Comparison of ENCODE assay signal across 1 cellular context in the genomic region with DNA sequence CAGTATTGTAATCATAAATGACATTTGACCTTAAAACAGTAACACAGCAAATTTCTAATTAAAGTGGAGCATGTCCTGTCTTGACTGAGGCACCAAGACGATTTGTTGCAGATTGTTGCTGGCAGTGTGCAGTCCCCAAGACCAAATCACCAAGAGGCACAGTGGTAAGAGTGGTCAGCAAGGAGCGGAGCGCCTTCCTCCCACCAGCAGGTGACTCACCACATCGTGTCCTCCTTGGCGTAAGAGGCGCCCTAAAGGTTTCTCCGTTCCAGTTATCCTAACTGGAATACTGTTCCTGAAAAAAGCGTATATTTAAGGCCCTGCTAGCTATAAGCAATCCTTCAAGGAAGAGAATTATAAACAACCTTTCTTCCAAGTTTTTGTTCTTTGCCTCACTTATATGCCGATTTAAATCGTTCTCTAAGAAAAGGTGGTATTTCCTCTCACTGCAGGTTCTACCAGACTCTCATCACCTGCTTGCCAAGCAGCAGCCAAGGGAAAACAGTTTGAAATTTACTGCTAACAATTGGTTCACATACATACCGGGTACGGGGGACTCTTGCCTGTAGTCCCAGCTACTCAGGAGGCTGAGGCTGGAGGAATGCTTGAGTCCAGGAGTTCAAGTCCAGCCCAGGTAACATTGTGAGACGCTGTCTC.
TF ChIP-seq lines count a peak whose summit lies in the region.

No MANE protein-coding gene starts in this region.

TF ChIP-seq in K562, 482 proteins besides CTCF, POLR2A, EP300 and RAD21 (continues in another document):
- TF ChIP-seq, protein P1, sequence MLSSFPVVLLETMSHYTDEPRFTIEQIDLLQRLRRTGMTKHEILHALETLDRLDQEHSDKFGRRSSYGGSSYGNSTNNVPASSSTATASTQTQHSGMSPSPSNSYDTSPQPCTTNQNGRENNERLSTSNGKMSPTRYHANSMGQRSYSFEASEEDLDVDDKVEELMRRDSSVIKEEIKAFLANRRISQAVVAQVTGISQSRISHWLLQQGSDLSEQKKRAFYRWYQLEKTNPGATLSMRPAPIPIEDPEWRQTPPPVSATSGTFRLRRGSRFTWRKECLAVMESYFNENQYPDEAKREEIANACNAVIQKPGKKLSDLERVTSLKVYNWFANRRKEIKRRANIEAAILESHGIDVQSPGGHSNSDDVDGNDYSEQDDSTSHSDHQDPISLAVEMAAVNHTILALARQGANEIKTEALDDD (IDR thresholded peaks at IDR 0.05) = no peak
- TF ChIP-seq, protein P2, sequence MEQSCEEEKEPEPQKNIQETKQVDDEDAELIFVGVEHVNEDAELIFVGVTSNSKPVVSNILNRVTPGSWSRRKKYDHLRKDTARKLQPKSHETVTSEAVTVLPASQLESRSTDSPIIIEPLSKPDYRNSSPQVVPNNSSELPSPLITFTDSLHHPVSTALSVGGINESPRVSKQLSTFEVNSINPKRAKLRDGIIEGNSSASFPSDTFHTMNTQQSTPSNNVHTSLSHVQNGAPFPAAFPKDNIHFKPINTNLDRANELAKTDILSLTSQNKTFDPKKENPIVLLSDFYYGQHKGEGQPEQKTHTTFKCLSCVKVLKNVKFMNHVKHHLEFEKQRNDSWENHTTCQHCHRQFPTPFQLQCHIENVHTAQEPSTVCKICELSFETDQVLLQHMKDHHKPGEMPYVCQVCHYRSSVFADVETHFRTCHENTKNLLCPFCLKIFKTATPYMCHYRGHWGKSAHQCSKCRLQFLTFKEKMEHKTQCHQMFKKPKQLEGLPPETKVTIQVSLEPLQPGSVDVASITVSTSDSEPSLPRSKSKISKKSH (CRISPR knock-in tag; IDR thresholded peaks at IDR 0.05) = no peak
- peak; percentile 21; the same call in 1 of the 2 replicates for TF ChIP-seq CTBP1 (IDR thresholded peaks at IDR 0.05; ENCODE audit: borderline replicate concordance)
- TF ChIP-seq LEF1 (IDR thresholded peaks at IDR 0.05) = 0 out of 2 replicates have a peak, but pooled peaks have one; percentile 19
- TF ChIP-seq PTRF (tag; IDR thresholded peaks at IDR 0.05) = no peak
- TF ChIP-seq, protein P3, sequence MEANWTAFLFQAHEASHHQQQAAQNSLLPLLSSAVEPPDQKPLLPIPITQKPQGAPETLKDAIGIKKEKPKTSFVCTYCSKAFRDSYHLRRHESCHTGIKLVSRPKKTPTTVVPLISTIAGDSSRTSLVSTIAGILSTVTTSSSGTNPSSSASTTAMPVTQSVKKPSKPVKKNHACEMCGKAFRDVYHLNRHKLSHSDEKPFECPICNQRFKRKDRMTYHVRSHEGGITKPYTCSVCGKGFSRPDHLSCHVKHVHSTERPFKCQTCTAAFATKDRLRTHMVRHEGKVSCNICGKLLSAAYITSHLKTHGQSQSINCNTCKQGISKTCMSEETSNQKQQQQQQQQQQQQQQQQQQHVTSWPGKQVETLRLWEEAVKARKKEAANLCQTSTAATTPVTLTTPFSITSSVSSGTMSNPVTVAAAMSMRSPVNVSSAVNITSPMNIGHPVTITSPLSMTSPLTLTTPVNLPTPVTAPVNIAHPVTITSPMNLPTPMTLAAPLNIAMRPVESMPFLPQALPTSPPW (CRISPR knock-in tag; IDR thresholded peaks at IDR 0.05) = no peak
- TF ChIP-seq ATF1 (CRISPR knock-in tag; IDR thresholded peaks at IDR 0.05) = no peak
- peak; percentile 31; the same call in 1 of the 2 replicates for TF ChIP-seq ATF1 (tag; IDR thresholded peaks at IDR 0.05)
- TF ChIP-seq NR2C1 (IDR thresholded peaks at IDR 0.05) = no peak
- TF ChIP-seq NR2C1 (tag; IDR thresholded peaks at IDR 0.05) = 0 out of 2 replicates have a peak, but pooled peaks have one; percentile 5
- TF ChIP-seq ZNF263 (CRISPR knock-in tag; IDR thresholded peaks at IDR 0.05; ENCODE audit: borderline replicate concordance) = peak; percentile 98
- TF ChIP-seq CBFA2T3 (IDR thresholded peaks at IDR 0.05) = no peak
- peak; percentile 28 for TF ChIP-seq FOS (IDR thresholded peaks at IDR 0.05; ENCODE audit: extremely low read depth, insufficient read length)
- TF ChIP-seq MTA1 (IDR thresholded peaks at IDR 0.05; ENCODE audit: borderline replicate concordance) = peak; percentile 42; the same call in 1 of the 2 replicates
- TF ChIP-seq, protein P4, sequence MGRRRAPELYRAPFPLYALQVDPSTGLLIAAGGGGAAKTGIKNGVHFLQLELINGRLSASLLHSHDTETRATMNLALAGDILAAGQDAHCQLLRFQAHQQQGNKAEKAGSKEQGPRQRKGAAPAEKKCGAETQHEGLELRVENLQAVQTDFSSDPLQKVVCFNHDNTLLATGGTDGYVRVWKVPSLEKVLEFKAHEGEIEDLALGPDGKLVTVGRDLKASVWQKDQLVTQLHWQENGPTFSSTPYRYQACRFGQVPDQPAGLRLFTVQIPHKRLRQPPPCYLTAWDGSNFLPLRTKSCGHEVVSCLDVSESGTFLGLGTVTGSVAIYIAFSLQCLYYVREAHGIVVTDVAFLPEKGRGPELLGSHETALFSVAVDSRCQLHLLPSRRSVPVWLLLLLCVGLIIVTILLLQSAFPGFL (CRISPR knock-in tag; IDR thresholded peaks at IDR 0.05) = 0 out of 2 replicates have a peak, but pooled peaks have one; percentile 42
- TF ChIP-seq ZEB2 (IDR thresholded peaks at IDR 0.05) = peak; percentile 26; the same call in 1 of the 2 replicates
- no peak for TF ChIP-seq ZNF764 (CRISPR knock-in tag; IDR thresholded peaks at IDR 0.05; ENCODE audit: low read depth)
- peak; percentile 54 for TF ChIP-seq CXXC5 (CRISPR knock-in tag; IDR thresholded peaks at IDR 0.05)
- peak; percentile 61 for TF ChIP-seq ARID1B (IDR thresholded peaks at IDR 0.05)
- peak; percentile 49 for TF ChIP-seq CREM (IDR thresholded peaks at IDR 0.05; ENCODE audit: low read depth)
- TF ChIP-seq PHF8 (IDR thresholded peaks at IDR 0.05; ENCODE audit: borderline replicate concordance, low read length) = no peak; the same call in 1 of the 2 replicates
- TF ChIP-seq GABPB2 (CRISPR knock-in tag; conservative IDR thresholded peaks at IDR 0.05) = no peak
- peak; percentile 93 for TF ChIP-seq FOSL1 (tag; conservative IDR thresholded peaks at IDR 0.05)
- 0 out of 2 replicates have a peak, but pooled peaks have one; percentile 24 for TF ChIP-seq THRAP3 (IDR thresholded peaks at IDR 0.05; ENCODE audit: borderline replicate concordance)
- TF ChIP-seq, protein P5, sequence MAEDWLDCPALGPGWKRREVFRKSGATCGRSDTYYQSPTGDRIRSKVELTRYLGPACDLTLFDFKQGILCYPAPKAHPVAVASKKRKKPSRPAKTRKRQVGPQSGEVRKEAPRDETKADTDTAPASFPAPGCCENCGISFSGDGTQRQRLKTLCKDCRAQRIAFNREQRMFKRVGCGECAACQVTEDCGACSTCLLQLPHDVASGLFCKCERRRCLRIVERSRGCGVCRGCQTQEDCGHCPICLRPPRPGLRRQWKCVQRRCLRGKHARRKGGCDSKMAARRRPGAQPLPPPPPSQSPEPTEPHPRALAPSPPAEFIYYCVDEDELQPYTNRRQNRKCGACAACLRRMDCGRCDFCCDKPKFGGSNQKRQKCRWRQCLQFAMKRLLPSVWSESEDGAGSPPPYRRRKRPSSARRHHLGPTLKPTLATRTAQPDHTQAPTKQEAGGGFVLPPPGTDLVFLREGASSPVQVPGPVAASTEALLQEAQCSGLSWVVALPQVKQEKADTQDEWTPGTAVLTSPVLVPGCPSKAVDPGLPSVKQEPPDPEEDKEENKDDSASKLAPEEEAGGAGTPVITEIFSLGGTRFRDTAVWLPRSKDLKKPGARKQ (CRISPR knock-in tag; IDR thresholded peaks at IDR 0.05) = peak; percentile 86; the same call in 1 of the 2 replicates
- TF ChIP-seq HNRNPLL (IDR thresholded peaks at IDR 0.05; ENCODE audit: low read depth, low read length, poor library complexity, severe bottlenecking) = peak; percentile 77
- TF ChIP-seq, protein P6, sequence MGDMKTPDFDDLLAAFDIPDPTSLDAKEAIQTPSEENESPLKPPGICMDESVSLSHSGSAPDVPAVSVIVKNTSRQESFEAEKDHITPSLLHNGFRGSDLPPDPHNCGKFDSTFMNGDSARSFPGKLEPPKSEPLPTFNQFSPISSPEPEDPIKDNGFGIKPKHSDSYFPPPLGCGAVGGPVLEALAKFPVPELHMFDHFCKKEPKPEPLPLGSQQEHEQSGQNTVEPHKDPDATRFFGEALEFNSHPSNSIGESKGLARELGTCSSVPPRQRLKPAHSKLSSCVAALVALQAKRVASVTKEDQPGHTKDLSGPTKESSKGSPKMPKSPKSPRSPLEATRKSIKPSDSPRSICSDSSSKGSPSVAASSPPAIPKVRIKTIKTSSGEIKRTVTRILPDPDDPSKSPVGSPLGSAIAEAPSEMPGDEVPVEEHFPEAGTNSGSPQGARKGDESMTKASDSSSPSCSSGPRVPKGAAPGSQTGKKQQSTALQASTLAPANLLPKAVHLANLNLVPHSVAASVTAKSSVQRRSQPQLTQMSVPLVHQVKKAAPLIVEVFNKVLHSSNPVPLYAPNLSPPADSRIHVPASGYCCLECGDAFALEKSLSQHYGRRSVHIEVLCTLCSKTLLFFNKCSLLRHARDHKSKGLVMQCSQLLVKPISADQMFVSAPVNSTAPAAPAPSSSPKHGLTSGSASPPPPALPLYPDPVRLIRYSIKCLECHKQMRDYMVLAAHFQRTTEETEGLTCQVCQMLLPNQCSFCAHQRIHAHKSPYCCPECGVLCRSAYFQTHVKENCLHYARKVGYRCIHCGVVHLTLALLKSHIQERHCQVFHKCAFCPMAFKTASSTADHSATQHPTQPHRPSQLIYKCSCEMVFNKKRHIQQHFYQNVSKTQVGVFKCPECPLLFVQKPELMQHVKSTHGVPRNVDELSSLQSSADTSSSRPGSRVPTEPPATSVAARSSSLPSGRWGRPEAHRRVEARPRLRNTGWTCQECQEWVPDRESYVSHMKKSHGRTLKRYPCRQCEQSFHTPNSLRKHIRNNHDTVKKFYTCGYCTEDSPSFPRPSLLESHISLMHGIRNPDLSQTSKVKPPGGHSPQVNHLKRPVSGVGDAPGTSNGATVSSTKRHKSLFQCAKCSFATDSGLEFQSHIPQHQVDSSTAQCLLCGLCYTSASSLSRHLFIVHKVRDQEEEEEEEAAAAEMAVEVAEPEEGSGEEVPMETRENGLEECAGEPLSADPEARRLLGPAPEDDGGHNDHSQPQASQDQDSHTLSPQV (IDR thresholded peaks at IDR 0.05) = 0 out of 2 replicates have a peak, but pooled peaks have one; percentile 16
- TF ChIP-seq ZZZ3 (IDR thresholded peaks at IDR 0.05) = no peak
- TF ChIP-seq NFE2 (IDR thresholded peaks at IDR 0.05; ENCODE audit: low read depth) = peak; percentile 3; the same call in 1 of the 2 replicates
- peak; percentile 76 for TF ChIP-seq SMARCA4 (IDR thresholded peaks at IDR 0.05)
- TF ChIP-seq ZNF347 (CRISPR knock-in tag; IDR thresholded peaks at IDR 0.05; ENCODE audit: low read depth) = no peak
- TF ChIP-seq, protein P7, sequence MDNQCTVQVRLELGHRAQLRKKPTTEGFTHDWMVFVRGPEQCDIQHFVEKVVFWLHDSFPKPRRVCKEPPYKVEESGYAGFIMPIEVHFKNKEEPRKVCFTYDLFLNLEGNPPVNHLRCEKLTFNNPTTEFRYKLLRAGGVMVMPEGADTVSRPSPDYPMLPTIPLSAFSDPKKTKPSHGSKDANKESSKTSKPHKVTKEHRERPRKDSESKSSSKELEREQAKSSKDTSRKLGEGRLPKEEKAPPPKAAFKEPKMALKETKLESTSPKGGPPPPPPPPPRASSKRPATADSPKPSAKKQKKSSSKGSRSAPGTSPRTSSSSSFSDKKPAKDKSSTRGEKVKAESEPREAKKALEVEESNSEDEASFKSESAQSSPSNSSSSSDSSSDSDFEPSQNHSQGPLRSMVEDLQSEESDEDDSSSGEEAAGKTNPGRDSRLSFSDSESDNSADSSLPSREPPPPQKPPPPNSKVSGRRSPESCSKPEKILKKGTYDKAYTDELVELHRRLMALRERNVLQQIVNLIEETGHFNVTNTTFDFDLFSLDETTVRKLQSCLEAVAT (IDR thresholded peaks at IDR 0.05) = peak in 1 of 2 experiments; percentile 15; a peak in 1 of 4 replicates
- no peak for TF ChIP-seq ZNF717 (CRISPR knock-in tag; IDR thresholded peaks at IDR 0.05)
- TF ChIP-seq SMAD4 (CRISPR knock-in tag; conservative IDR thresholded peaks at IDR 0.05) = 0 out of 2 replicates have a peak, but pooled peaks have one; percentile 12
- peak; percentile 67; the same call in 1 of the 2 replicates for TF ChIP-seq ZNF766 (CRISPR knock-in tag; conservative IDR thresholded peaks at IDR 0.05)
- no peak for TF ChIP-seq SNRNP70 (optimal IDR thresholded peaks at IDR 0.05; ENCODE audit: low read depth, low read length)
- peak; percentile 58; the same call in 1 of the 2 replicates for TF ChIP-seq EHMT2 (IDR thresholded peaks at IDR 0.05)
- peak; percentile 83 for TF ChIP-seq DPF2 (IDR thresholded peaks at IDR 0.05)
- TF ChIP-seq JUND (IDR thresholded peaks at IDR 0.05; ENCODE audit: borderline replicate concordance, low read depth, low read length) = peak; percentile 94
- peak; percentile 90; the same call in 2 of the 3 replicates for TF ChIP-seq JUND (tag; IDR thresholded peaks at IDR 0.05; ENCODE audit: borderline replicate concordance, low read depth, low read length)
- TF ChIP-seq, protein P8, sequence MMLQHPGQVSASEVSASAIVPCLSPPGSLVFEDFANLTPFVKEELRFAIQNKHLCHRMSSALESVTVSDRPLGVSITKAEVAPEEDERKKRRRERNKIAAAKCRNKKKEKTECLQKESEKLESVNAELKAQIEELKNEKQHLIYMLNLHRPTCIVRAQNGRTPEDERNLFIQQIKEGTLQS (IDR thresholded peaks at IDR 0.05) = peak; percentile 90
- TF ChIP-seq, protein P8 (CRISPR knock-in tag; conservative IDR thresholded peaks at IDR 0.05) = no peak; the same call in 1 of the 2 replicates
- no peak for TF ChIP-seq KAT8 (IDR thresholded peaks at IDR 0.05; ENCODE audit: low read depth)
- TF ChIP-seq, protein P9, sequence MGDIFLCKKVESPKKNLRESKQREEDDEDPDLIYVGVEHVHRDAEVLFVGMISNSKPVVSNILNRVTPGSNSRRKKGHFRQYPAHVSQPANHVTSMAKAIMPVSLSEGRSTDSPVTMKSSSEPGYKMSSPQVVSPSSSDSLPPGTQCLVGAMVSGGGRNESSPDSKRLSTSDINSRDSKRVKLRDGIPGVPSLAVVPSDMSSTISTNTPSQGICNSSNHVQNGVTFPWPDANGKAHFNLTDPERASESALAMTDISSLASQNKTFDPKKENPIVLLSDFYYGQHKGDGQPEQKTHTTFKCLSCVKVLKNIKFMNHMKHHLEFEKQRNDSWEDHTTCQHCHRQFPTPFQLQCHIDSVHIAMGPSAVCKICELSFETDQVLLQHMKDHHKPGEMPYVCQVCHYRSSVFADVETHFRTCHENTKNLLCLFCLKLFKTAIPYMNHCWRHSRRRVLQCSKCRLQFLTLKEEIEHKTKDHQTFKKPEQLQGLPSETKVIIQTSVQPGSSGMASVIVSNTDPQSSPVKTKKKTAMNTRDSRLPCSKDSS (IDR thresholded peaks at IDR 0.05; ENCODE audit: low read depth, partially characterized antibody) = no peak
- TF ChIP-seq TARDBP (IDR thresholded peaks at IDR 0.05) = peak; percentile 19; the same call in 1 of the 2 replicates
- peak; percentile 42; the same call in 1 of the 2 replicates for TF ChIP-seq EGR1 (conservative IDR thresholded peaks at IDR 0.05)
- TF ChIP-seq, protein P10, sequence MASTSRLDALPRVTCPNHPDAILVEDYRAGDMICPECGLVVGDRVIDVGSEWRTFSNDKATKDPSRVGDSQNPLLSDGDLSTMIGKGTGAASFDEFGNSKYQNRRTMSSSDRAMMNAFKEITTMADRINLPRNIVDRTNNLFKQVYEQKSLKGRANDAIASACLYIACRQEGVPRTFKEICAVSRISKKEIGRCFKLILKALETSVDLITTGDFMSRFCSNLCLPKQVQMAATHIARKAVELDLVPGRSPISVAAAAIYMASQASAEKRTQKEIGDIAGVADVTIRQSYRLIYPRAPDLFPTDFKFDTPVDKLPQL (IDR thresholded peaks at IDR 0.05; ENCODE audit: extremely low read depth, insufficient read length) = no peak
